In the genomic region with DNA sequence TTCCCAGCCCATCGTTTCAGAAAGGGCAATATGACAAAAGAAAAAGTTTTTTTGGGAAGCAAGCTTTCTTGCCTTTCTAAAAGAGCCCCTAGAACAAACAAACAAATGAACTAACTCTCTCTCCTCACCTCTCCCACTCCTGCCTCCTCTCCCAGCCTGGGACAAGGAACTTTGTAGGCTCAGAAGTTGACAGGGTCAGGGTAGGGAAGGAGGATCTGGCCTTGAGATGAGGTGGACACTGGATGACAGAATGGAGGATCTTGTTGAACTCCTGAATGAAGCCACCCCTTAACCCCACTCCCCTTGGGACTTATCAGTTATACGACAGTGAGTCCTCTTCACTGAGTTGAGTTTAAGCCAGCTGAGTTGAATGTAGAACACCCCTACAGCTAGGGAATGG, we compare ENCODE assay signal across 1 cellular context.
TF ChIP-seq lines count a peak whose summit lies in the region.

No MANE protein-coding gene starts in this region.

TF ChIP-seq in H1, 55 proteins besides CTCF, POLR2A, EP300 and RAD21:
- TF ChIP-seq, protein P1, sequence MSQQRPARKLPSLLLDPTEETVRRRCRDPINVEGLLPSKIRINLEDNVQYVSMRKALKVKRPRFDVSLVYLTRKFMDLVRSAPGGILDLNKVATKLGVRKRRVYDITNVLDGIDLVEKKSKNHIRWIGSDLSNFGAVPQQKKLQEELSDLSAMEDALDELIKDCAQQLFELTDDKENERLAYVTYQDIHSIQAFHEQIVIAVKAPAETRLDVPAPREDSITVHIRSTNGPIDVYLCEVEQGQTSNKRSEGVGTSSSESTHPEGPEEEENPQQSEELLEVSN (IDR thresholded peaks at IDR 0.05), result no peak
- TF ChIP-seq BCL11A (IDR thresholded peaks at IDR 0.05; ENCODE audit: low read depth in 2 of 2, low read length in 2 of 2) (no peak), TAF1 (IDR thresholded peaks at IDR 0.05; ENCODE audit: low read depth, low read length) (no peak), ZNF274 (IDR thresholded peaks at IDR 0.05; ENCODE audit: borderline replicate concordance, extremely low read depth, low read length) (no peak), TEAD4 (IDR thresholded peaks at IDR 0.05; ENCODE audit: low read depth, low read length) (no peak), RXRA (IDR thresholded peaks at IDR 0.05; ENCODE audit: insufficient read depth, low read depth, low read length) (no peak), PHF8 (conservative IDR thresholded peaks at IDR 0.05; ENCODE audit: low read depth, low read length) (no peak), NRF1 (IDR thresholded peaks at IDR 0.05; ENCODE audit: low read depth, low read length) (no peak), JUN (IDR thresholded peaks at IDR 0.05; ENCODE audit: low read depth, low read length) (no peak), RFX5 (IDR thresholded peaks at IDR 0.05; ENCODE audit: borderline replicate concordance, low read depth, low read length) (no peak), CREB1 (IDR thresholded peaks at IDR 0.05) (no peak), KDM1A (IDR thresholded peaks at IDR 0.05; ENCODE audit: borderline replicate concordance, low read length) (no peak), ASH2L (IDR thresholded peaks at IDR 0.05; ENCODE audit: low read length) (no peak), RNF2 (IDR thresholded peaks at IDR 0.05; ENCODE audit: borderline replicate concordance, low read depth, low read length, missing control alignments, poor library complexity, severe bottlenecking) (no peak)
- TF ChIP-seq, protein P2, sequence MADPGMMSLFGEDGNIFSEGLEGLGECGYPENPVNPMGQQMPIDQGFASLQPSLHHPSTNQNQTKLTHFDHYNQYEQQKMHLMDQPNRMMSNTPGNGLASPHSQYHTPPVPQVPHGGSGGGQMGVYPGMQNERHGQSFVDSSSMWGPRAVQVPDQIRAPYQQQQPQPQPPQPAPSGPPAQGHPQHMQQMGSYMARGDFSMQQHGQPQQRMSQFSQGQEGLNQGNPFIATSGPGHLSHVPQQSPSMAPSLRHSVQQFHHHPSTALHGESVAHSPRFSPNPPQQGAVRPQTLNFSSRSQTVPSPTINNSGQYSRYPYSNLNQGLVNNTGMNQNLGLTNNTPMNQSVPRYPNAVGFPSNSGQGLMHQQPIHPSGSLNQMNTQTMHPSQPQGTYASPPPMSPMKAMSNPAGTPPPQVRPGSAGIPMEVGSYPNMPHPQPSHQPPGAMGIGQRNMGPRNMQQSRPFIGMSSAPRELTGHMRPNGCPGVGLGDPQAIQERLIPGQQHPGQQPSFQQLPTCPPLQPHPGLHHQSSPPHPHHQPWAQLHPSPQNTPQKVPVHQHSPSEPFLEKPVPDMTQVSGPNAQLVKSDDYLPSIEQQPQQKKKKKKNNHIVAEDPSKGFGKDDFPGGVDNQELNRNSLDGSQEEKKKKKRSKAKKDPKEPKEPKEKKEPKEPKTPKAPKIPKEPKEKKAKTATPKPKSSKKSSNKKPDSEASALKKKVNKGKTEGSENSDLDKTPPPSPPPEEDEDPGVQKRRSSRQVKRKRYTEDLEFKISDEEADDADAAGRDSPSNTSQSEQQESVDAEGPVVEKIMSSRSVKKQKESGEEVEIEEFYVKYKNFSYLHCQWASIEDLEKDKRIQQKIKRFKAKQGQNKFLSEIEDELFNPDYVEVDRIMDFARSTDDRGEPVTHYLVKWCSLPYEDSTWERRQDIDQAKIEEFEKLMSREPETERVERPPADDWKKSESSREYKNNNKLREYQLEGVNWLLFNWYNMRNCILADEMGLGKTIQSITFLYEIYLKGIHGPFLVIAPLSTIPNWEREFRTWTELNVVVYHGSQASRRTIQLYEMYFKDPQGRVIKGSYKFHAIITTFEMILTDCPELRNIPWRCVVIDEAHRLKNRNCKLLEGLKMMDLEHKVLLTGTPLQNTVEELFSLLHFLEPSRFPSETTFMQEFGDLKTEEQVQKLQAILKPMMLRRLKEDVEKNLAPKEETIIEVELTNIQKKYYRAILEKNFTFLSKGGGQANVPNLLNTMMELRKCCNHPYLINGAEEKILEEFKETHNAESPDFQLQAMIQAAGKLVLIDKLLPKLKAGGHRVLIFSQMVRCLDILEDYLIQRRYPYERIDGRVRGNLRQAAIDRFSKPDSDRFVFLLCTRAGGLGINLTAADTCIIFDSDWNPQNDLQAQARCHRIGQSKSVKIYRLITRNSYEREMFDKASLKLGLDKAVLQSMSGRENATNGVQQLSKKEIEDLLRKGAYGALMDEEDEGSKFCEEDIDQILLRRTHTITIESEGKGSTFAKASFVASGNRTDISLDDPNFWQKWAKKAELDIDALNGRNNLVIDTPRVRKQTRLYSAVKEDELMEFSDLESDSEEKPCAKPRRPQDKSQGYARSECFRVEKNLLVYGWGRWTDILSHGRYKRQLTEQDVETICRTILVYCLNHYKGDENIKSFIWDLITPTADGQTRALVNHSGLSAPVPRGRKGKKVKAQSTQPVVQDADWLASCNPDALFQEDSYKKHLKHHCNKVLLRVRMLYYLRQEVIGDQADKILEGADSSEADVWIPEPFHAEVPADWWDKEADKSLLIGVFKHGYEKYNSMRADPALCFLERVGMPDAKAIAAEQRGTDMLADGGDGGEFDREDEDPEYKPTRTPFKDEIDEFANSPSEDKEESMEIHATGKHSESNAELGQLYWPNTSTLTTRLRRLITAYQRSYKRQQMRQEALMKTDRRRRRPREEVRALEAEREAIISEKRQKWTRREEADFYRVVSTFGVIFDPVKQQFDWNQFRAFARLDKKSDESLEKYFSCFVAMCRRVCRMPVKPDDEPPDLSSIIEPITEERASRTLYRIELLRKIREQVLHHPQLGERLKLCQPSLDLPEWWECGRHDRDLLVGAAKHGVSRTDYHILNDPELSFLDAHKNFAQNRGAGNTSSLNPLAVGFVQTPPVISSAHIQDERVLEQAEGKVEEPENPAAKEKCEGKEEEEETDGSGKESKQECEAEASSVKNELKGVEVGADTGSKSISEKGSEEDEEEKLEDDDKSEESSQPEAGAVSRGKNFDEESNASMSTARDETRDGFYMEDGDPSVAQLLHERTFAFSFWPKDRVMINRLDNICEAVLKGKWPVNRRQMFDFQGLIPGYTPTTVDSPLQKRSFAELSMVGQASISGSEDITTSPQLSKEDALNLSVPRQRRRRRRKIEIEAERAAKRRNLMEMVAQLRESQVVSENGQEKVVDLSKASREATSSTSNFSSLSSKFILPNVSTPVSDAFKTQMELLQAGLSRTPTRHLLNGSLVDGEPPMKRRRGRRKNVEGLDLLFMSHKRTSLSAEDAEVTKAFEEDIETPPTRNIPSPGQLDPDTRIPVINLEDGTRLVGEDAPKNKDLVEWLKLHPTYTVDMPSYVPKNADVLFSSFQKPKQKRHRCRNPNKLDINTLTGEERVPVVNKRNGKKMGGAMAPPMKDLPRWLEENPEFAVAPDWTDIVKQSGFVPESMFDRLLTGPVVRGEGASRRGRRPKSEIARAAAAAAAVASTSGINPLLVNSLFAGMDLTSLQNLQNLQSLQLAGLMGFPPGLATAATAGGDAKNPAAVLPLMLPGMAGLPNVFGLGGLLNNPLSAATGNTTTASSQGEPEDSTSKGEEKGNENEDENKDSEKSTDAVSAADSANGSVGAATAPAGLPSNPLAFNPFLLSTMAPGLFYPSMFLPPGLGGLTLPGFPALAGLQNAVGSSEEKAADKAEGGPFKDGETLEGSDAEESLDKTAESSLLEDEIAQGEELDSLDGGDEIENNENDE (IDR thresholded peaks at IDR 0.05; ENCODE audit: insufficient replicate concordance, low read length), result no peak
